Comparison of ENCODE assay signal across 8 cellular contexts in the genomic region with DNA sequence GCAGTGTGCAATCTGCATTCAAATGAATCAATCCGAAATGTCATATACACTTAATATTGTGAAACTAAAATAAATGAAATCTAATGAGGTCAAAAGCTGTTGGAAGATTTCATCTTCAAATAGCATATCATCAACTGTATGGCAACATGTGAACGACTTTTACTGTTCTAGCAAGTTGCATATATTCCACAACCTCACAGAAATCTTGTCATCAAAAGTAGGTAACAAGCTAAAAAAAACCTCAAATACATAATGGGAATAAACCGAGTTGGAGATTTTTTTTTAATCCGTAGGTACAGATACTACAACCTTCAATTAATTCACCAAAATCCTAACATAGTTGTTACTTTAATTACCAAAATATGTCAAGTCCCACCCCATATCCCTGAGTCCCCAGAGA. TPM values are rescaled to one million over a fixed set of nuclear protein-coding genes. Genes with fewer than 3 reads are reported as not detected.
DNase-seq lines count a peak whose midpoint lies in the region; ATAC-seq and TF ChIP-seq lines count a peak whose summit lies in the region.

No MANE protein-coding gene starts in this region.

- peak overlapping the region; percentile 92 for H2BK5ac ChIP-seq in IMR-90 (ENCODE audit: low read depth, low read length, poor library complexity, severe bottlenecking)

- H3K27ac ChIP-seq in IMR-90 (ENCODE audit: insufficient read depth, low read length) (no peak overlapping the region), brain microvascular endothelial cell (peak overlapping the region; percentile 90)

- H4K91ac ChIP-seq in IMR-90 (ENCODE audit: insufficient read depth, low read depth, low read length), result no peak overlapping the region

- H3K9ac ChIP-seq in IMR-90 (ENCODE audit: low read depth, low read length), result peak overlapping the region; percentile 93; the same call in 1 of the 2 replicates

- no peak overlapping the region for H2AK5ac ChIP-seq in IMR-90 (ENCODE audit: low read depth, low read length)

- no peak overlapping the region for H3K18ac ChIP-seq in IMR-90 (ENCODE audit: low read depth, low read length)

- no peak for TF ChIP-seq POLR2A in IMR-90 (IDR thresholded peaks at IDR 0.05; ENCODE audit: low read depth, low read length)

- no peak overlapping the region for H3K4ac ChIP-seq in IMR-90 (ENCODE audit: low read depth, low read length)

- no peak overlapping the region for H2AK9ac ChIP-seq in IMR-90 (replicated peaks; ENCODE audit: low read depth, low read length, poor library complexity)

- peak overlapping the region; percentile 52 for H3K56ac ChIP-seq in IMR-90 (ENCODE audit: extremely low read depth, insufficient read depth, low read length)

- DNase-seq in AG04449 (ENCODE audit: low read depth, low spot score) (no peak), IMR-90 (no peak), brain microvascular endothelial cell (no peak), mucosa of descending colon (no peak), NCI-H2081 (lab: John Stamatoyannopoulos, UW) (no peak), UCSD-AML1 (lab: John Stamatoyannopoulos, UW; ENCODE audit: unreplicated experiment) (no peak), NOMO-1 treated with DMSO at 0.1 percent for 48 hours (lab: John Stamatoyannopoulos, UW; ENCODE audit: unreplicated experiment) (no peak)

- POLR2A ChIA-PET in AG04449 (lab: Yijun Ruan, JAX) (interaction anchor here (0.6 to 1.4 kb wide), 2 partner anchors 13 to 48 kb away, joined by 3 to 4 read pairs; partner anchors contain the start of gene HSDL2), IMR-90 (lab: Charles Lee; ENCODE audit: unreplicated experiment) (interaction anchor here (0.6 kb wide), 1 partner anchor 35 kb away, joined by 3 read pairs; no protein-coding TSS in a partner anchor)

- no peak overlapping the region for H3K14ac ChIP-seq in IMR-90 (replicated peaks; ENCODE audit: low read depth, low read length)

- H3K4me3 ChIP-seq in AG04449 (ENCODE audit: low read depth, low read length) (peak overlapping the region; percentile 91), IMR-90 (ENCODE audit: insufficient read depth, low read depth, low read length) (peak overlapping the region; percentile 95), brain microvascular endothelial cell (ENCODE audit: low read depth, low read length) (peak overlapping the region; percentile 82), mucosa of descending colon (peak overlapping the region; percentile 99)

- peak overlapping the region; percentile 58; the same call in 1 of the 2 replicates for H3K4me2 ChIP-seq in IMR-90 (ENCODE audit: low read depth, low read length)

- no CpG with 5 or more reads among the region's 4 CpGs for WGBS in IMR-90 (ENCODE audit: extremely low coverage in 2 of 2, insufficient read length in 1 of 2), 2 experiments

- H3K79me1 ChIP-seq in IMR-90 (ENCODE audit: low read depth in 1 of 2, low read length in 2 of 2), result peaks cover 0 to 27% of the 10 kb centered on the region in 2 experiments; a peak in 3 of 4 replicates

- intact Hi-C loops in IMR-90 (cut with micrococcal nuclease), result loop anchor here (5.0 to 10.0 kb wide), 2 partner anchors 110 to 567 kb away; no protein-coding TSS in a partner anchor
- intact Hi-C loops in mucosa of descending colon (cut with DNase I, micrococcal nuclease), result no loop called here

- H3K36me3 ChIP-seq in IMR-90 (ENCODE audit: control insufficient read depth, insufficient read depth, low read length) (no peaks in the 10 kb centered on the region), brain microvascular endothelial cell (replicated peaks) (no peaks in the 10 kb centered on the region), mucosa of descending colon (ENCODE audit: low read depth) (no peaks in the 10 kb centered on the region)

- H3K9me3 ChIP-seq in IMR-90 (ENCODE audit: control insufficient read depth, insufficient read depth, low read length) (no peaks in the 10 kb centered on the region), mucosa of descending colon (no peaks in the 10 kb centered on the region)

- H2BK120ac ChIP-seq in IMR-90 (ENCODE audit: low read depth, low read length), result no peak overlapping the region

- H3K27me3 ChIP-seq in IMR-90 (ENCODE audit: control insufficient read depth, insufficient read depth, low read length) (no peaks in the 10 kb centered on the region), brain microvascular endothelial cell (replicated peaks) (no peaks in the 10 kb centered on the region)

- peaks cover 17% of the 10 kb centered on the region for H4K20me1 ChIP-seq in IMR-90 (ENCODE audit: insufficient read depth, low read length)

- no peak overlapping the region for H2AFZ ChIP-seq in IMR-90 (replicated peaks; ENCODE audit: low read length, poor library complexity)

- no peak overlapping the region for H2BK20ac ChIP-seq in IMR-90 (ENCODE audit: low read depth, low read length)

- H3K4me1 ChIP-seq in IMR-90 (ENCODE audit: control insufficient read depth, insufficient read depth, low read length) (peaks cover 3% of the 10 kb centered on the region; the same call in 1 of the 2 replicates), mucosa of descending colon (ENCODE audit: low read depth) (peaks cover 27% of the 10 kb centered on the region)

- H2BK15ac ChIP-seq in IMR-90 (ENCODE audit: low read depth, low read length), result no peak overlapping the region

- TF ChIP-seq CTCF in AG04449 (IDR thresholded peaks at IDR 0.05; ENCODE audit: insufficient read depth, low read length, missing control alignments) (no peak), IMR-90 (conservative IDR thresholded peaks at IDR 0.05; ENCODE audit: low read depth, low read length) (no peak), brain microvascular endothelial cell (IDR thresholded peaks at IDR 0.05; ENCODE audit: low read depth, low read length, missing control alignments) (no peak), mucosa of descending colon (IDR thresholded peaks at IDR 0.05) (no peak)

- CTCF ChIA-PET in AG04449 (lab: Yijun Ruan, JAX) (interaction anchor here (0.8 to 1.6 kb wide), 7 partner anchors 9 to 340 kb away, joined by 3 to 7 read pairs (median 4); no protein-coding TSS in a partner anchor), IMR-90 (lab: Yijun Ruan, JAX) (interaction anchor here (2.4 kb wide), 1 partner anchor 234 kb away, joined by 11 read pairs; no protein-coding TSS in a partner anchor)

- H4K8ac ChIP-seq in IMR-90 (ENCODE audit: low read depth in 2 of 2, low read length in 2 of 2), result no peak overlapping the region

- H4K5ac ChIP-seq in IMR-90 (ENCODE audit: low read depth, low read length), result no peak overlapping the region

- BruUV-seq in IMR-90 (replicated peaks; lab: Mats Ljungman, UMichigan), result no TSS peak

- ATAC-seq in IMR-90 (ENCODE audit: low read depth) (no peak), mucosa of descending colon (no peak), GM18498 (IDR thresholded peaks at IDR 0.05; ENCODE audit: unreplicated experiment) (no peak)

- dilution Hi-C loops in IMR-90 (cut with HindIII; ENCODE audit: low sequenced_read_pairs, unreplicated experiment), result no loop called here

- in situ Hi-C loops in IMR-90 (cut with MboI; ENCODE audit: low sequenced_read_pairs), result no loop called here
- in situ Hi-C loops in brain microvascular endothelial cell (cut with HindIII; ENCODE audit: low pct_ligation_motif_present, low sequenced_read_pairs), result no loop called here

- H3K9me1 ChIP-seq in IMR-90 (ENCODE audit: insufficient read depth, low read length), result no peaks in the 10 kb centered on the region

- no peak for TF ChIP-seq RAD21 in IMR-90 (IDR thresholded peaks at IDR 0.05; ENCODE audit: low read length)

- H3K23ac ChIP-seq in IMR-90 (ENCODE audit: low read depth, low read length), result no peak overlapping the region

TF ChIP-seq in IMR-90, 13 proteins besides CTCF, POLR2A, EP300 and RAD21 (continues in another document):
- no peak for TF ChIP-seq RFX5 (IDR thresholded peaks at IDR 0.05; ENCODE audit: low read depth, low read length)
- TF ChIP-seq SMC3 (IDR thresholded peaks at IDR 0.05; ENCODE audit: low read depth, low read length), result no peak
- TF ChIP-seq BHLHE40 (IDR thresholded peaks at IDR 0.05; ENCODE audit: low read depth, low read length), result no peak
- no peak for TF ChIP-seq USF2 (IDR thresholded peaks at IDR 0.05; ENCODE audit: low read depth, low read length)
- TF ChIP-seq NFE2L2 (IDR thresholded peaks at IDR 0.05; ENCODE audit: low read depth, low read length), result no peak
- no peak for TF ChIP-seq RCOR1 (IDR thresholded peaks at IDR 0.05; ENCODE audit: insufficient replicate concordance, low read length)
- TF ChIP-seq CEBPB (IDR thresholded peaks at IDR 0.05; ENCODE audit: low read depth, low read length), result no peak
- TF ChIP-seq MAFK (IDR thresholded peaks at IDR 0.05; ENCODE audit: low read depth, low read length), result no peak
- no peak for TF ChIP-seq FOS (IDR thresholded peaks at IDR 0.05; ENCODE audit: low read depth, low read length)
- TF ChIP-seq, protein P1, sequence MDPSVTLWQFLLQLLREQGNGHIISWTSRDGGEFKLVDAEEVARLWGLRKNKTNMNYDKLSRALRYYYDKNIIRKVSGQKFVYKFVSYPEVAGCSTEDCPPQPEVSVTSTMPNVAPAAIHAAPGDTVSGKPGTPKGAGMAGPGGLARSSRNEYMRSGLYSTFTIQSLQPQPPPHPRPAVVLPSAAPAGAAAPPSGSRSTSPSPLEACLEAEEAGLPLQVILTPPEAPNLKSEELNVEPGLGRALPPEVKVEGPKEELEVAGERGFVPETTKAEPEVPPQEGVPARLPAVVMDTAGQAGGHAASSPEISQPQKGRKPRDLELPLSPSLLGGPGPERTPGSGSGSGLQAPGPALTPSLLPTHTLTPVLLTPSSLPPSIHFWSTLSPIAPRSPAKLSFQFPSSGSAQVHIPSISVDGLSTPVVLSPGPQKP (IDR thresholded peaks at IDR 0.05; ENCODE audit: borderline replicate concordance, low read depth, low read length), result no peak
- TF ChIP-seq MAZ (IDR thresholded peaks at IDR 0.05; ENCODE audit: borderline replicate concordance, low read depth, low read length), result no peak

RNA-seq across cellular contexts. Expression of gene PTBP3, which starts 1.1 kb away (rescaled TPM):
- total RNA-seq in IMR-90 (2012; rRNA removed) (15.6 and 17.5 TPM in 2 replicates), mucosa of descending colon (100 to 1,000 TPM in 2 of 3 donors, 10 to 100 TPM in 1; 69.3 to 132 (median 125) TPM)
- 8.6 and 11.3 TPM in 2 replicates for polyA plus RNA-seq in IMR-90 (2012; rRNA removed)
- 2.1 and 5.1 TPM in 2 replicates for polyA plus RNA-seq in IMR-90 (2012; cell fraction: cytosol; rRNA removed)
- polyA plus RNA-seq in IMR-90 (2012; cell fraction: nucleus; rRNA removed; ENCODE audit: low replicate concordance), result 10.0 and 15.9 TPM in 2 replicates

RNA-seq across cellular contexts. Expression of gene HSDL2, which starts 47.6 kb away (rescaled TPM):
- total RNA-seq in IMR-90 (2012; rRNA removed) (58.6 and 65.8 TPM in 2 replicates), mucosa of descending colon (10 to 100 TPM; 35.7 to 40.8 (median 38.1) TPM)
- 13.5 and 17.7 TPM in 2 replicates for polyA plus RNA-seq in IMR-90 (2012; rRNA removed)
- 4.0 and 4.8 TPM in 2 replicates for polyA plus RNA-seq in IMR-90 (2012; cell fraction: cytosol; rRNA removed)
- polyA plus RNA-seq in IMR-90 (2012; cell fraction: nucleus; rRNA removed; ENCODE audit: low replicate concordance), result 1.0 and 9.3 TPM in 2 replicates
